10 cellular contexts compared by ENCODE assay signal in the genomic region with DNA sequence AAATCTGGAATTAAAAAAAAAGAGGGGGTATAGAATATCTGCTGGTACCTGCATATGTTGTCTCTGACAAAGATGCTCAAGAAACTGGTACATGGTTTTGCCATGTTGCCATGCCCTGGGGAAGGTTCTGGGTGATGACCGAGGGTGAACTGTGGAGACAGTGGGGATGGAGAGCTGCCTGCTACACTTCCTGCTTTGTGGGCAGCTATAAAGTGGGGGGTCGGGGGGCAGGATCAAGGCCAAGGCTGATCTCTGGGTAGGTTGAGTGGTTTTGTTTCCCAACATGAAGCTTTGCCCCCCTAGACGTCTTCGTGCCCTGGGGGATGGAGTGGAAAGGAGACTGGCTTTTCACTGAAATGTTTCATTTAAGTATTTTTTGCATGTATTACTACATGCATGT.
DNase-seq lines count a peak whose midpoint lies in the region; ATAC-seq, FAIRE-seq and TF ChIP-seq lines count a peak whose summit lies in the region.
"Had no signal": no experiment of that assay in that cellular context is flagged by ENCODE, and none has a peak within 500 bp of the region (broad histone marks: within the 10 kb centered on the region; RNA-seq: fewer than 3 reads in every experiment).

No MANE protein-coding gene starts in this region.

- WGBS in GM12878 (ENCODE audit: insufficient coverage, insufficient replicate concordance, low lambda C conversion rate, missing lambda C conversion rate): 83% methylated on average over 4 of the region's 4 CpGs
- WGBS in gastroesophageal sphincter (ENCODE audit: low coverage in 1 of 2), 2 donors: 75 to 83% methylated on average over 1 to 4 of the region's 4 CpGs

- SMC1A ChIA-PET in GM12878 (lab: Charles Lee; ENCODE audit: uncharacterized antibody, unreplicated experiment): interaction anchor here (1.1 to 4.5 kb wide), 4 partner anchors 12 to 108 kb away, joined by 3 to 54 read pairs (median 6); no protein-coding TSS in a partner anchor

- H3K4me3 Mint-ChIP-seq in activated CD8-positive, alpha-beta T cell treated with anti-CD3 and anti-CD28 coated beads for 36 hours: no peak overlapping the region
- no peak overlapping the region for H3K4me3 Mint-ChIP-seq in activated CD8-positive, alpha-beta T cell treated with anti-CD3 and anti-CD28 coated beads, Interleukin-2, amount 10 ng/mL, durations not matched to agents 7 days and 5 days
- H3K4me3 Mint-ChIP-seq: activated T-helper 1 cell treated with anti-CD3 and anti-CD28 coated beads, Interleukin-12 subunit alpha, Interleukin-12 subunit beta, Interleukin-2, Interleukin-4 antibody, amounts not matched to agents 30 ng/mL and 10 ng/mL and 1 ng/mL, durations not matched to agents 14 hours and 24 hours and 36 hours had no signal

- CTCF ChIA-PET in activated CD8-positive, alpha-beta T cell treated with anti-CD3 and anti-CD28 coated beads for 36 hours (lab: Charles Lee): interaction anchor here (1.0 to 1.5 kb wide), 7 partner anchors 9 to 166 kb away, joined by 3 to 5 read pairs (median 5); no protein-coding TSS in a partner anchor
- CTCF ChIA-PET in activated CD8-positive, alpha-beta T cell treated with anti-CD3 and anti-CD28 coated beads, Interleukin-2, amount 10 ng/mL, durations not matched to agents 7 days and 5 days (lab: Charles Lee): interaction anchor here (1.7 to 2.5 kb wide), 2 partner anchors 13 to 14 kb away, joined by 5 to 10 read pairs; no protein-coding TSS in a partner anchor
- CTCF ChIA-PET in GM12878 (lab: Yijun Ruan, JAX): interaction anchor here (0.6 to 4.1 kb wide), 3 partner anchors 12 to 773 kb away, joined by 3 to 33 read pairs (median 4); no protein-coding TSS in a partner anchor

- H2AFZ ChIP-seq in GM12878 (ENCODE audit: control insufficient read depth, low read depth, low read length): no peak overlapping the region

- POLR2A ChIA-PET in activated CD8-positive, alpha-beta T cell treated with anti-CD3 and anti-CD28 coated beads for 36 hours (lab: Charles Lee): interaction anchor here (0.9 to 1.8 kb wide), 2 partner anchors 11 to 17 kb away, joined by 4 to 6 read pairs; no protein-coding TSS in a partner anchor
- POLR2A ChIA-PET in activated CD8-positive, alpha-beta T cell treated with anti-CD3 and anti-CD28 coated beads, Interleukin-2, amount 10 ng/mL, durations not matched to agents 7 days and 5 days (lab: Charles Lee): interaction anchor here (1.1 kb wide), 1 partner anchor 15 kb away, joined by 3 read pairs; no protein-coding TSS in a partner anchor
- POLR2A ChIA-PET in GM12878 (lab: Charles Lee): interaction anchor here (0.8 to 6.3 kb wide), 9 partner anchors 9 to 299 kb away, joined by 3 to 65 read pairs (median 5); no protein-coding TSS in a partner anchor

- H3K36me3 Mint-ChIP-seq in activated CD8-positive, alpha-beta T cell treated with anti-CD3 and anti-CD28 coated beads for 36 hours (ENCODE audit: low read depth): peaks cover 21% of the 10 kb centered on the region
- peaks cover 56% of the 10 kb centered on the region for H3K36me3 Mint-ChIP-seq in activated CD8-positive, alpha-beta T cell treated with anti-CD3 and anti-CD28 coated beads, Interleukin-2, amount 10 ng/mL, durations not matched to agents 7 days and 5 days (ENCODE audit: low read depth)

- H3K9me3 Mint-ChIP-seq in activated CD8-positive, alpha-beta T cell treated with anti-CD3 and anti-CD28 coated beads for 36 hours: no peaks in the 10 kb centered on the region
- no peaks in the 10 kb centered on the region for H3K9me3 Mint-ChIP-seq in activated CD8-positive, alpha-beta T cell treated with anti-CD3 and anti-CD28 coated beads, Interleukin-2, amount 10 ng/mL, durations not matched to agents 7 days and 5 days (ENCODE audit: insufficient read depth)
- H3K9me3 Mint-ChIP-seq: activated T-helper 1 cell treated with anti-CD3 and anti-CD28 coated beads, Interleukin-12 subunit alpha, Interleukin-12 subunit beta, Interleukin-2, Interleukin-4 antibody, amounts not matched to agents 30 ng/mL and 10 ng/mL and 1 ng/mL, durations not matched to agents 14 hours and 24 hours and 36 hours had no signal

- H4K20me1 ChIP-seq in GM12878 (ENCODE audit: control insufficient read depth, insufficient read depth): no peaks in the 10 kb centered on the region

- FAIRE-seq in GM12878 (lab: Jason Lieb, UNC): no peak

- H3K4me2 ChIP-seq in GM12878 (ENCODE audit: control insufficient read depth, insufficient read depth): no peak overlapping the region

- DNase-seq in activated CD8-positive, alpha-beta T cell treated with anti-CD3 and anti-CD28 coated beads for 36 hours: no peak
- no peak for DNase-seq in activated CD8-positive, alpha-beta T cell treated with anti-CD3 and anti-CD28 coated beads, Interleukin-2, amount 10 ng/mL, durations not matched to agents 7 days and 5 days
- no peak for DNase-seq in GM12878 (ENCODE audit: low read depth, low spot score)
- peak in 1 of 2 donors; percentile 53 for DNase-seq in tibial artery
- no peak for DNase-seq in G401 (ENCODE audit: low spot score)
- no peak for DNase-seq in NCI-H187 (lab: John Stamatoyannopoulos, UW)
- DNase-seq: activated CD4-positive, alpha-beta T cell treated with anti-CD3 and anti-CD28 coated beads for 1 hour had no signal

- H3K27me3 ChIP-seq in GM12878 (replicated peaks in 1 of 2; ENCODE audit: control insufficient read depth in 2 of 2, insufficient read depth in 2 of 2, low read length in 1 of 2) (no peaks in the 10 kb centered on the region), mucosa of rectum (ENCODE audit: control insufficient read depth in 2 of 2, insufficient read depth in 2 of 2, low read length in 2 of 2) (no peaks in the 10 kb centered on the region), tibial artery (no peaks in the 10 kb centered on the region), gastroesophageal sphincter (no peaks in the 10 kb centered on the region)

- H3K9me3 ChIP-seq in GM12878 (replicated peaks; ENCODE audit: control insufficient read depth, insufficient read depth, low read length) (no peaks in the 10 kb centered on the region; the same call in 2 of the 3 replicates), mucosa of rectum (ENCODE audit: control insufficient read depth in 2 of 2, low read length in 2 of 2) (no peaks in the 10 kb centered on the region), tibial artery (no peaks in the 10 kb centered on the region), gastroesophageal sphincter (no peaks in the 10 kb centered on the region)

- H3K27ac Mint-ChIP-seq in activated CD8-positive, alpha-beta T cell treated with anti-CD3 and anti-CD28 coated beads for 36 hours: peak overlapping the region; percentile 18
- no peak overlapping the region for H3K27ac Mint-ChIP-seq in activated CD8-positive, alpha-beta T cell treated with anti-CD3 and anti-CD28 coated beads, Interleukin-2, amount 10 ng/mL, durations not matched to agents 7 days and 5 days
- H3K27ac Mint-ChIP-seq: activated T-helper 1 cell treated with anti-CD3 and anti-CD28 coated beads, Interleukin-12 subunit alpha, Interleukin-12 subunit beta, Interleukin-2, Interleukin-4 antibody, amounts not matched to agents 30 ng/mL and 10 ng/mL and 1 ng/mL, durations not matched to agents 14 hours and 24 hours and 36 hours had no signal

- peaks cover 79% of the 10 kb centered on the region for H3K79me2 ChIP-seq in GM12878 (ENCODE audit: control insufficient read depth, insufficient read depth, low read length)

- H3K4me1 ChIP-seq in GM12878 (ENCODE audit: control insufficient read depth, insufficient read depth, low read length): peaks cover 59% of the 10 kb centered on the region
- H3K4me1 ChIP-seq in mucosa of rectum (ENCODE audit: control insufficient read depth in 2 of 2, insufficient read depth in 2 of 2, low read length in 2 of 2): peaks cover 15 to 20% of the 10 kb centered on the region in 2 donors
- peaks cover 0 to 15% (median 0%) of the 10 kb centered on the region in 4 donors for H3K4me1 ChIP-seq in tibial artery
- H3K4me1 ChIP-seq in gastroesophageal sphincter: peaks cover 0 to 28% (median 7%) of the 10 kb centered on the region in 3 donors

- ATAC-seq in activated CD8-positive, alpha-beta T cell treated with anti-CD3 and anti-CD28 coated beads for 36 hours: no peak
- ATAC-seq in activated CD8-positive, alpha-beta T cell treated with anti-CD3 and anti-CD28 coated beads, Interleukin-2, amount 10 ng/mL, durations not matched to agents 7 days and 5 days: no peak
- ATAC-seq in GM12878 (no peak), gastroesophageal sphincter (no peak)

- peaks cover 65% of the 10 kb centered on the region for H3K4me1 Mint-ChIP-seq in activated CD8-positive, alpha-beta T cell treated with anti-CD3 and anti-CD28 coated beads for 36 hours (ENCODE audit: low read depth)
- peaks cover 48% of the 10 kb centered on the region for H3K4me1 Mint-ChIP-seq in activated CD8-positive, alpha-beta T cell treated with anti-CD3 and anti-CD28 coated beads, Interleukin-2, amount 10 ng/mL, durations not matched to agents 7 days and 5 days (ENCODE audit: low read depth)

- RAD21 ChIA-PET in GM12878 (lab: Charles Lee; ENCODE audit: unreplicated experiment): interaction anchor here (1.0 to 4.1 kb wide), 5 partner anchors 10 to 42 kb away, joined by 3 to 34 read pairs (median 6); no protein-coding TSS in a partner anchor

- TF ChIP-seq CTCF in activated CD8-positive, alpha-beta T cell treated with anti-CD3 and anti-CD28 coated beads for 36 hours (IDR thresholded peaks at IDR 0.05): no peak
- TF ChIP-seq CTCF in GM12878 (IDR thresholded peaks at IDR 0.05 in 2 of 3, conservative IDR thresholded peaks at IDR 0.05 in 1 of 3; ENCODE audit: control insufficient read depth in 2 of 3, extremely low read depth in 1 of 3, insufficient read depth in 1 of 3, low read depth in 3 of 3, low read length in 3 of 3) (no peak), tibial artery (IDR thresholded peaks at IDR 0.05) (no peak), gastroesophageal sphincter (IDR thresholded peaks at IDR 0.05) (no peak)

- H3K9ac ChIP-seq in GM12878 (ENCODE audit: control insufficient read depth, insufficient read depth, low read length) (no peak overlapping the region), mucosa of rectum (ENCODE audit: low read depth in 1 of 2, low read length in 2 of 2) (peak overlapping the region; percentile 74 to 85)

- peaks cover 3 to 19% of the 10 kb centered on the region in 2 experiments for H3K36me3 ChIP-seq in GM12878 (ENCODE audit: control insufficient read depth in 2 of 2, insufficient read depth in 2 of 2, low read length in 1 of 2)
- no peaks in the 10 kb centered on the region for H3K36me3 ChIP-seq in mucosa of rectum (ENCODE audit: control insufficient read depth in 2 of 2, insufficient read depth in 2 of 2, low read length in 2 of 2)
- H3K36me3 ChIP-seq in tibial artery: peaks cover 0 to 4% (median 0%) of the 10 kb centered on the region in 3 donors
- H3K36me3 ChIP-seq in gastroesophageal sphincter: no peaks in the 10 kb centered on the region

- TF ChIP-seq RAD21 in GM12878 (IDR thresholded peaks at IDR 0.05; ENCODE audit: insufficient read depth, low read depth, low read length): no peak

- no peak overlapping the region for H3K4me3 ChIP-seq in GM12878
- peak overlapping the region in 1 of 2 donors; percentile 69 for H3K4me3 ChIP-seq in mucosa of rectum (ENCODE audit: low read length in 2 of 2)
- no peak overlapping the region for H3K4me3 ChIP-seq in tibial artery
- H3K4me3 ChIP-seq in gastroesophageal sphincter: no peak overlapping the region

- TF ChIP-seq EP300 in GM12878 (IDR thresholded peaks at IDR 0.05; ENCODE audit: borderline replicate concordance in 1 of 2, control insufficient read depth in 1 of 2, low read depth in 2 of 2, low read length in 2 of 2): no peak
- no peak for TF ChIP-seq EP300 in gastroesophageal sphincter (IDR thresholded peaks at IDR 0.05)

- BruUV-seq in GM12878 (replicated peaks; lab: Mats Ljungman, UMichigan): no TSS peak

- peak overlapping the region; percentile 63; the same call in 1 of the 2 replicates for H3K27ac ChIP-seq in GM12878 (ENCODE audit: control insufficient read depth, insufficient read depth)
- peak overlapping the region; percentile 91 for H3K27ac ChIP-seq in mucosa of rectum (ENCODE audit: low read depth in 2 of 2, low read length in 2 of 2)
- H3K27ac ChIP-seq in tibial artery: peak overlapping the region; percentile 37 to 58
- H3K27ac ChIP-seq in gastroesophageal sphincter: peak overlapping the region in 2 of 4 donors; percentile 52 to 60

- TF ChIP-seq POLR2A in GM12878 (IDR thresholded peaks at IDR 0.05; ENCODE audit: low read depth, low read length): no peak
- no peak for TF ChIP-seq POLR2A in gastroesophageal sphincter (IDR thresholded peaks at IDR 0.05)

- H3K27me3 Mint-ChIP-seq in activated CD8-positive, alpha-beta T cell treated with anti-CD3 and anti-CD28 coated beads for 36 hours: no peaks in the 10 kb centered on the region
- H3K27me3 Mint-ChIP-seq in activated CD8-positive, alpha-beta T cell treated with anti-CD3 and anti-CD28 coated beads, Interleukin-2, amount 10 ng/mL, durations not matched to agents 7 days and 5 days (ENCODE audit: low read depth): no peaks in the 10 kb centered on the region

- in situ Hi-C loops in GM12878 (cut with MboI): no loop called here
- in situ Hi-C loops in G401 (cut with HindIII; ENCODE audit: low sequenced_read_pairs): no loop called here

- intact Hi-C loops in activated CD8-positive, alpha-beta T cell treated with anti-CD3 and anti-CD28 coated beads for 36 hours (cut with micrococcal nuclease): no loop called here
- intact Hi-C loops in GM12878 (cut with micrococcal nuclease; ENCODE audit: unreplicated experiment): loop anchor here (5.0 kb wide), 1 partner anchor 74 kb away; a partner anchor contains a TSS
- intact Hi-C loops in tibial artery (cut with DNase I; ENCODE audit: low total_unique reads): loop anchor here (5.0 kb wide), 1 partner anchor 454 kb away; no protein-coding TSS in a partner anchor
